ENCODE assay signal across 8 cellular contexts in the genomic region with DNA sequence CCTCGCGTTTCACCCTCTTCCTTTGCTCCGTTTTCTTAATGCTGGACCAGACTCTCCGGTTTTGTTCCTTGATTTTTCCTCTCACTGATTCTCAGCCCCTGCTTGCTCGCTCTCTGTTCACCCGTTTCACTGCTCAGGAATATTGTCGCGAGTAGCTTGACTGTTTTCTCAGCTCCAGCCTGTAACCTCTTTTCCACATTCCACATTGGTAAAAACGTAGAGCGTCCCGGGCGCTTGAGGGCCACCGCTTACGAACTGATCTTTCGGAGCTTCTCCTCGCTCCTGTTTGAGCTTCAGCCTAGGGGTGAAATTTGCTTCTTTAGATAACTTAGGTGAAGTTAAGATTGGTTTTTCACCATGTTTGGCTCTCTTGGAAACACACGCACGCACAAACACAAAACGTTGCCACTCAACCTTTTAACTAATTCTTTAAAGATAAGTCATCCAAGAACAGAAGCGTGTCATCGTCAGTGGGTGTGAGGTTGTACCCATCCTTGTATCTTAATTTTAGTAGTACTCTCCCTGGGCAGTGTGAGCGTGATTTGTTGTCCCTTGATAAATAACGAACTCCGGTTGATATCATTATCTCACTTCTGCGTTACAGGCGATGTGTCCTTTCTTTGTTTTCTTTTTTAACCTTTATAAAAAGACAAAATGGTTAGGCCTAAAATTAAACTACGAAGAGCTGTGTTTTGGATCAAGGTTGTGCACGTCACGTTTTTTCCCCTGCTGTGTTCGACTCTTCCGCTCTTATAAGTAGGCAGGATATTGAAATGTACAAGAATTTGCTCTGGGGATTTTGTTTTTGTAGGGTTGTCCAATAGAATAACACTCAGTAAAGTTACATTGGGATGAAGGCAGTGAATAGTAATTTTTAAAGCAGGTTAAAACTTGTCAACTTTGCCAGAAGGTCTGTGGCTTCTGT. TPM values are rescaled to one million over a fixed set of nuclear protein-coding genes. Genes with fewer than 3 reads are reported as not detected.
A peak's percentile ranks its signal among the peaks of the same experiment; 100 is the strongest.
DNase-seq lines count a peak whose midpoint lies in the region; ATAC-seq and TF ChIP-seq lines count a peak whose summit lies in the region.

No MANE protein-coding gene starts in this region.

- peaks cover 9% of the 10 kb centered on the region for H3K36me3 Mint-ChIP-seq in progenitor cell of endocrine pancreas (ENCODE audit: insufficient read depth)

- DNase-seq in G401 (ENCODE audit: low spot score) = peak; percentile 65
- peak; percentile 24 for DNase-seq in amniotic stem cell (lab: John Stamatoyannopoulos, UW)
- DNase-seq in right atrium auricular region (ENCODE audit: low spot score) = peak; percentile 62
- DNase-seq in progenitor cell of endocrine pancreas (ENCODE audit: low spot score, unreplicated experiment) = no peak

- no peaks in the 10 kb centered on the region for H3K36me3 ChIP-seq in right atrium auricular region

- peaks cover 5% of the 10 kb centered on the region for H3K9me3 Mint-ChIP-seq in progenitor cell of endocrine pancreas (ENCODE audit: low read depth)

- H3K9me3 ChIP-seq in right atrium auricular region = no peaks in the 10 kb centered on the region

- H3K4me3 ChIP-seq in right atrium auricular region = peak overlapping the region; percentile 90 to 98

- H3K27ac Mint-ChIP-seq in progenitor cell of endocrine pancreas = peak overlapping the region; percentile 99

- H3K27me3 Mint-ChIP-seq in progenitor cell of endocrine pancreas = no peaks in the 10 kb centered on the region

- peaks cover 10% of the 10 kb centered on the region for H3K4me1 Mint-ChIP-seq in progenitor cell of endocrine pancreas (ENCODE audit: low read depth)

- ATAC-seq in HG02943 (IDR thresholded peaks at IDR 0.05; ENCODE audit: low read depth, unreplicated experiment) (peak; percentile 1), HG02884 (IDR thresholded peaks at IDR 0.05; ENCODE audit: unreplicated experiment) (no peak), GM19023 (IDR thresholded peaks at IDR 0.05; ENCODE audit: unreplicated experiment) (no peak)

- TF ChIP-seq CTCF in right atrium auricular region (IDR thresholded peaks at IDR 0.05) (no peak), progenitor cell of endocrine pancreas (IDR thresholded peaks at IDR 0.05; ENCODE audit: unreplicated experiment) (no peak)

- H3K4me3 Mint-ChIP-seq in progenitor cell of endocrine pancreas (ENCODE audit: low read depth) = peak overlapping the region; percentile 97

- H3K4me1 ChIP-seq in right atrium auricular region = peaks cover 0 to 17% of the 10 kb centered on the region in 2 donors

- H3K27me3 ChIP-seq in right atrium auricular region = no peaks in the 10 kb centered on the region

- in situ Hi-C loops in G401 (cut with HindIII; ENCODE audit: low sequenced_read_pairs) = no loop called here

- peak overlapping the region; percentile 97 to 99 for H3K27ac ChIP-seq in right atrium auricular region

TF ChIP-seq in PFSK-1, 5 proteins besides CTCF, POLR2A, EP300 and RAD21:
- TF ChIP-seq TAF1 (IDR thresholded peaks at IDR 0.05; ENCODE audit: borderline replicate concordance, insufficient read depth, low read length) (no peak), FOXP2 (optimal IDR thresholded peaks at IDR 0.05; ENCODE audit: borderline replicate concordance, extremely low read depth, extremely low read length, insufficient read depth) (no peak), SIN3A (IDR thresholded peaks at IDR 0.05; ENCODE audit: borderline replicate concordance, insufficient read depth, low read length) (no peak), POLR2AphosphoS5 (IDR thresholded peaks at IDR 0.05; ENCODE audit: low read depth, low read length) (0 out of 2 replicates have a peak, but pooled peaks have one; percentile 19)

RNA-seq across cellular contexts. Expression of a gene that starts 1.1 kb away (rescaled TPM):
- 33.5 and 37.6 TPM in 2 replicates for total RNA-seq in G401 (2014; rRNA removed; shearing (Covaris generic))
- 45.6 TPM for polyA plus RNA-seq in PFSK-1 (2012; ENCODE audit: insufficient read length, low read depth)
- total RNA-seq in right atrium auricular region (10 to 100 TPM; 47.5 to 48.7 TPM), progenitor cell of endocrine pancreas (71.9 and 72.1 TPM in 2 replicates)

RNA-seq across cellular contexts. Expression of a gene that starts 28.6 kb away (rescaled TPM):
- 21.7 and 22.0 TPM in 2 replicates for total RNA-seq in G401 (2014; rRNA removed; shearing (Covaris generic))
- 8.7 TPM for polyA plus RNA-seq in PFSK-1 (2012; ENCODE audit: insufficient read length, low read depth)
- total RNA-seq in right atrium auricular region = 10 to 100 TPM; 12.0 to 25.0 TPM
- 26.1 and 28.3 TPM in 2 replicates for total RNA-seq in progenitor cell of endocrine pancreas

RNA-seq across cellular contexts. Expression of a gene that starts 28.7 kb away (rescaled TPM):
- total RNA-seq in G401 (2014; rRNA removed; shearing (Covaris generic)) = 4.4 and 8.7 TPM in 2 replicates
- polyA plus RNA-seq in PFSK-1 (2012; ENCODE audit: insufficient read length, low read depth) = 1.0 TPM
- total RNA-seq in right atrium auricular region (1 to 10 TPM; 1.1 to 1.4 TPM), progenitor cell of endocrine pancreas (2.3 and 2.5 TPM in 2 replicates)
